ENCODE assay signal across 11 cellular contexts in the genomic region with DNA sequence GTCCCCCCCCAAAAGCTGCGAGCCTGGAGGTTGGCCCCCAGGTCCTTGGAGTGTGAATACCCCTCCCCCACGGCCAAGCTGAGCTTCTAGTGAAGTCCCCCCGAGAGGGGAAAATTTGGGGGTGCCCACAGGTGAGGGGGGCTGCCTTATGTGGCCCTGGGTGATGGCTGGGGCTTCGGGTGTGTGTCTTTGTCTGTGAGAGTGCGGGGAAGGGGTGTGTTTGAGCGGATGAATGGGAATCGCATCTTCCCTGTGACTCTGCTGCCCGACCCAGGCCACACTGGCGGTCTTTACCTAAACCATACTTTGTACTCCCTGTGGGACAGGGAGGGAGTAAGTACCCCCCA. TPM values are rescaled to one million over a fixed set of nuclear protein-coding genes. Genes with fewer than 3 reads are reported as not detected.
DNase-seq lines count a peak whose midpoint lies in the region; TF ChIP-seq lines count a peak whose summit lies in the region.
"Had no signal": no experiment of that assay in that cellular context is flagged by ENCODE, and none has a peak within 500 bp of the region (broad histone marks: within the 10 kb centered on the region; RNA-seq: fewer than 3 reads in every experiment).

No MANE protein-coding gene starts in this region.

- peak overlapping the region; percentile 74 to 99 (median 92); a peak in 21 of 22 replicates for H3K9ac ChIP-seq in BLaER1 treated with 17β-estradiol and CSF1 and Interleukin-3, amounts not matched to agents 10 nM and 100 nM
- peak overlapping the region; percentile 79 for H3K9ac ChIP-seq in HUES48 (ENCODE audit: low read depth, low read length)

- H3K4me1 Mint-ChIP-seq in chondrocyte (ENCODE audit: low read depth), result peaks cover 8% of the 10 kb centered on the region
- H3K4me1 Mint-ChIP-seq in nephron, result peaks cover 28% of the 10 kb centered on the region

- no peaks in the 10 kb centered on the region for H3K27me3 Mint-ChIP-seq in chondrocyte (ENCODE audit: low read depth)
- H3K27me3 Mint-ChIP-seq in nephron (ENCODE audit: low read depth), result peaks cover 3% of the 10 kb centered on the region

- H3K36me3 ChIP-seq in BLaER1 treated with 17β-estradiol and CSF1 and Interleukin-3, amounts not matched to agents 10 nM and 100 nM, result peaks cover 0 to 20% (median under 1%) of the 10 kb centered on the region in 11 experiments; a peak in 9 of 22 replicates
- H3K36me3 ChIP-seq in HUES48 (ENCODE audit: control insufficient read depth, insufficient read depth, low read length), result peaks cover 19% of the 10 kb centered on the region

- TF ChIP-seq CTCF in chondrocyte (IDR thresholded peaks at IDR 0.05) (no peak), nephron (IDR thresholded peaks at IDR 0.05; ENCODE audit: unreplicated experiment in 3 of 3) (no peak)

- DNase-seq in chondrocyte (ENCODE audit: low spot score), result no peak
- no peak for DNase-seq in G401 (ENCODE audit: low spot score)
- no peak for DNase-seq in stimulated activated CD8-positive, alpha-beta memory T cell treated with anti-CD3 and anti-CD28 coated beads, Interleukin-4, amount 100 ng/mL, for 48 hours
- DNase-seq in A172 (ENCODE audit: low spot score), result no peak
- DNase-seq in stimulated activated naive CD4-positive, alpha-beta T cell treated with Interleukin-2 at 50 U/mL for 16 hours (lab: John Stamatoyannopoulos, UW), result no peak
- DNase-seq: activated gamma-delta T cell, HCEC 1CT had no signal

- no peaks in the 10 kb centered on the region for H3K9me3 ChIP-seq in BLaER1 treated with 17β-estradiol and CSF1 and Interleukin-3, amounts not matched to agents 10 nM and 100 nM (replicated peaks in 1 of 11)
- H3K9me3 ChIP-seq in HUES48 (ENCODE audit: control insufficient read depth, insufficient read depth, low read length), result no peaks in the 10 kb centered on the region

- no peaks in the 10 kb centered on the region for H3K9me3 Mint-ChIP-seq in chondrocyte (ENCODE audit: low read depth)
- no peaks in the 10 kb centered on the region for H3K9me3 Mint-ChIP-seq in nephron

- peaks cover 38 to 85% (median 80%) of the 10 kb centered on the region in 10 experiments for H3K4me1 ChIP-seq in BLaER1 treated with 17β-estradiol and CSF1 and Interleukin-3, amounts not matched to agents 10 nM and 100 nM
- H3K4me1 ChIP-seq in HUES48 (ENCODE audit: control insufficient read depth, insufficient read depth, low read length), result peaks cover 14% of the 10 kb centered on the region; the same call in 1 of the 2 replicates

- H3K36me3 Mint-ChIP-seq in chondrocyte (ENCODE audit: low read depth) (no peaks in the 10 kb centered on the region), nephron (ENCODE audit: low read depth) (peaks cover 4% of the 10 kb centered on the region)

- H3K4me3 ChIP-seq in BLaER1 treated with 17β-estradiol and CSF1 and Interleukin-3, amounts not matched to agents 10 nM and 100 nM, result peak overlapping the region; percentile 87 to 100 (median 95)
- peak overlapping the region; percentile 90 for H3K4me3 ChIP-seq in HUES48 (ENCODE audit: low read depth, low read length)

- in situ Hi-C loops in G401 (cut with HindIII; ENCODE audit: low sequenced_read_pairs), result no loop called here

- peak overlapping the region in 9 of 11 experiments; percentile 75 to 93 (median 89); a peak in 17 of 22 replicates for H3K27ac ChIP-seq in BLaER1 treated with 17β-estradiol and CSF1 and Interleukin-3, amounts not matched to agents 10 nM and 100 nM
- peak overlapping the region; percentile 81 for H3K27ac ChIP-seq in HUES48 (ENCODE audit: low read depth, low read length)
- H3K27ac ChIP-seq: HL-60 had no signal

- H4K20me1 ChIP-seq in BLaER1 treated with 17β-estradiol and CSF1 and Interleukin-3, amounts not matched to agents 10 nM and 100 nM, result peaks cover 0 to 49% (median 39%) of the 10 kb centered on the region in 11 experiments; a peak in 17 of 22 replicates

- H3K4me2 ChIP-seq in BLaER1 treated with 17β-estradiol and CSF1 and Interleukin-3, amounts not matched to agents 10 nM and 100 nM, result peak overlapping the region; percentile 92 to 100 (median 100)

- H3K27ac Mint-ChIP-seq in chondrocyte (ENCODE audit: unreplicated experiment), result no peak overlapping the region
- H3K27ac Mint-ChIP-seq in nephron, result peak overlapping the region in 1 of 3 experiments; percentile 33

- H3K27me3 ChIP-seq in BLaER1 treated with 17β-estradiol and CSF1 and Interleukin-3, amounts not matched to agents 10 nM and 100 nM, result no peaks in the 10 kb centered on the region
- no peaks in the 10 kb centered on the region for H3K27me3 ChIP-seq in HUES48 (ENCODE audit: control insufficient read depth, insufficient read depth, low read length)

- peak overlapping the region; percentile 16 for H3K4me3 Mint-ChIP-seq in chondrocyte (ENCODE audit: unreplicated experiment)
- peak overlapping the region; percentile 80 to 98 (median 90) for H3K4me3 Mint-ChIP-seq in nephron

RNA-seq across cellular contexts. Expression of a gene that starts 1.2 kb away (rescaled TPM):
- total RNA-seq in chondrocyte, result 1.5 to 2.8 TPM (median 1.7 TPM) in 3 replicates
- 3.4 and 4.7 TPM in 2 replicates for total RNA-seq in G401 (2014; rRNA removed; shearing (Covaris generic))
- 0.45 and 0.48 TPM in 2 replicates for total RNA-seq in A172 (2014; rRNA removed; shearing (Covaris generic))
